In genomic region chr16:77445321-77445720, GRCh38 we compare ENCODE assay signal across 8 cellular contexts. TPM values are rescaled to one million over a fixed set of nuclear protein-coding genes. Genes with fewer than 3 reads are reported as not detected.
"Had no signal": no experiment of that assay in that cellular context is flagged by ENCODE, and none has a peak within 500 bp of the region (broad histone marks: within the 10 kb centered on the region; RNA-seq: fewer than 3 reads in every experiment).

No MANE protein-coding gene starts in this region.

- H2AFZ ChIP-seq: GM23338 had no signal

- H3K27ac Mint-ChIP-seq: GM23338, H9, HFFc6 had no signal

- H3K4me3 Mint-ChIP-seq: GM23338, H9, HFFc6 had no signal

- H3K4me2 ChIP-seq: GM23338 had no signal

- ATAC-seq: GM23338, K562 had no signal

- H3K9me3 Mint-ChIP-seq: GM23338, H9 had no signal

- DNase-seq: H9, HCEC 1CT, HFFc6, IMR-90, KG1 had no signal

- H3K4me3 ChIP-seq: GM23338, K562 had no signal

RNA-seq across cellular contexts. Expression of gene ADAMTS18, which starts 10.5 kb away (rescaled TPM):
- total RNA-seq: HFFc6, HT-29, IMR-90, K562 had no signal
- polyA plus RNA-seq: IMR-90, K562 had no signal
